Comparison of ENCODE assay signal across 11 cellular contexts in the genomic region with DNA sequence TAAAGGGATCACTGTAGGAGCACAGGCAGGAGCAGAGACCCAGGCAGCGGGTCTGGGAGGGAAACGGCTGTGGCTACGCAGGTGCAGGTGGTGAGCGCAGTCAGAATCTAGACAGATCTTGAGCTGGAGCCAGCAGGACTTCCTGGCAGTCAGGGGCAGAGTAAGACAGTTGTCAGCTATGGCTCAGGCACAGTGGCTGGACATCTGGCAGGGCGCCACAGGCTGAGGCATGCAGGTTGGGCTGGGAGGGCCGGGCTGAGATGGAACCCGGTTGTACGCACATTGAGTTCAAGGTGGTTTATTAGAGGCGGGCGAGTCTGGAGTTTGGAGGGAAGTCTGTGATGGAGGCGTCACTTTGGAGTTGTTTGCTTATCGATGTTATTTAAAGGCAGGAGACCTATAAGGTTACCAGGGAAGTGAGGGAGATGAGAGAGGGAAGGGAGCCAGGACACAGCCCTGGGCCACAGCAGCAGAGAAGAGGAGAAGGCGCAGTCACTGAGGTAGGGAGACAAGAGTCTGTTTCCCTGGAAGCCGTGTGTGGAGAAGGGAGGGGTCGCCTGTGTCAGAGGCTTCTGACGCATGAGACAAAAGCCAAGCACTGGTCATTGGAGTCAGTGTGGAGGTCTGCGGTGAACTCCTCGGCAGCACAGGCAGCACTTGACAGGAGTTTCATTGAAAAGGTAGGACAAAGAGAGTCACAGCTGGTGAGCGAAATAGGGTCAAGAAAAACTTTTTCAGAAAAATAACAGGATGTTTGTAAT.
DNase-seq lines count a peak whose midpoint lies in the region; ATAC-seq, FAIRE-seq and TF ChIP-seq lines count a peak whose summit lies in the region.
"Had no signal": no experiment of that assay in that cellular context is flagged by ENCODE, and none has a peak within 500 bp of the region (broad histone marks: within the 10 kb centered on the region; RNA-seq: fewer than 3 reads in every experiment).

No MANE protein-coding gene starts in this region.

- FAIRE-seq in HepG2 (lab: Jason Lieb, UNC) = no peak

- no peak for TF ChIP-seq RAD21 in HepG2 (CRISPR knock-in tag; IDR thresholded peaks at IDR 0.05)

- TF ChIP-seq POLR2A in HepG2 (IDR thresholded peaks at IDR 0.05; ENCODE audit: insufficient read depth in 1 of 2, low read depth in 2 of 2, low read length in 2 of 2) = no peak

- H3K4me2 ChIP-seq in HepG2 (ENCODE audit: low read depth, low read length) = no peak overlapping the region

- H3K4me3 ChIP-seq in HepG2 (replicated peaks in 1 of 3; ENCODE audit: insufficient read depth in 1 of 3, low read depth in 2 of 3, low read length in 3 of 3) = no peak overlapping the region

- no peaks in the 10 kb centered on the region for H3K36me3 Mint-ChIP-seq in WTC11

- H3K9me3 Mint-ChIP-seq in WTC11 = no peaks in the 10 kb centered on the region

- no peak for TF ChIP-seq EP300 in HepG2 (IDR thresholded peaks at IDR 0.05; ENCODE audit: low read depth in 2 of 2, low read length in 2 of 2)
- no peak for TF ChIP-seq EP300 in HepG2 (CRISPR knock-in tag; IDR thresholded peaks at IDR 0.05; ENCODE audit: borderline replicate concordance)

- H3K9ac ChIP-seq in HepG2 (ENCODE audit: insufficient read depth, low read depth, low read length) = no peak overlapping the region
- H3K9ac ChIP-seq: parathyroid adenoma had no signal

- POLR2A ChIA-PET in WTC11 (lab: Charles Lee) (no interaction called here), HepG2 (lab: Yijun Ruan, JAX) (no interaction called here)

- H3K4me1 Mint-ChIP-seq in WTC11 = peaks cover 3% of the 10 kb centered on the region; the same call in 1 of the 2 replicates

- WGBS in HepG2 (ENCODE audit: low lambda C conversion rate) = 84% methylated on average over 17 of the region's 19 CpGs

- no peaks in the 10 kb centered on the region for H4K20me1 ChIP-seq in HepG2 (ENCODE audit: insufficient read depth, low read length)

- H2AFZ ChIP-seq in HepG2 (ENCODE audit: low read length) = no peak overlapping the region
- H2AFZ ChIP-seq: parathyroid adenoma had no signal

- no peaks in the 10 kb centered on the region for H3K79me2 ChIP-seq in HepG2 (ENCODE audit: insufficient read depth, low read length)
- H3K79me2 ChIP-seq: parathyroid adenoma had no signal

- in situ Hi-C loops in HepG2 (cut with HindIII; ENCODE audit: extremely low pct_ligation_motif_present, low pct_unique_long_range_greater_than_20kb) = loop anchor here (10.0 kb wide), 1 partner anchor 156 kb away; no protein-coding TSS in a partner anchor

- H3K27me3 ChIP-seq in HepG2 (ENCODE audit: control insufficient read depth in 1 of 2, insufficient read depth in 2 of 2, low read length in 2 of 2) = no peaks in the 10 kb centered on the region

- no peaks in the 10 kb centered on the region for H3K9me3 ChIP-seq in HepG2 (ENCODE audit: low read length)

- peaks cover 6% of the 10 kb centered on the region; the same call in 1 of the 2 replicates for H3K4me1 ChIP-seq in HepG2 (ENCODE audit: insufficient read depth, low read length)
- H3K4me1 ChIP-seq: parathyroid adenoma had no signal

- no peak overlapping the region for H3K27ac ChIP-seq in HepG2 (ENCODE audit: extremely low read length, insufficient read depth, low read length)
- H3K27ac ChIP-seq: parathyroid adenoma had no signal

- H3K4me3 Mint-ChIP-seq in WTC11 = no peak overlapping the region

- no peaks in the 10 kb centered on the region for H3K36me3 ChIP-seq in HepG2 (replicated peaks in 1 of 2; ENCODE audit: control insufficient read depth in 1 of 2, insufficient read depth in 2 of 2, low read length in 2 of 2)

- TF ChIP-seq CTCF in WTC11 (IDR thresholded peaks at IDR 0.05) = no peak
- no peak for TF ChIP-seq CTCF in HepG2 (CRISPR knock-in tag; IDR thresholded peaks at IDR 0.05)

- CTCF ChIA-PET in WTC11 (lab: Charles Lee) = no interaction called here
- CTCF ChIA-PET in HepG2 (lab: Yijun Ruan, JAX; ENCODE audit: low intra/inter-chr PET ratio, low total read pairs) = no interaction called here

- DNase-seq in DMS153 (lab: John Stamatoyannopoulos, UW) = peak; percentile 64
- DNase-seq in NCI-H146 (lab: John Stamatoyannopoulos, UW) = peak; percentile 78
- no peak for DNase-seq in WTC11 (ENCODE audit: low spot score)
- DNase-seq in HepG2 (ENCODE audit: low spot score) = no peak
- no peak for DNase-seq in central memory CD4-positive, alpha-beta T cell
- DNase-seq in kidney glomerular epithelial cell (lab: John Stamatoyannopoulos, UW) = no peak
- no peak for DNase-seq in hypothalamus (lab: John Stamatoyannopoulos, UW)
- DNase-seq: GF-D8, NCI-H2227 treated with DMSO at 0.1 percent for 48 hours had no signal

- BruUV-seq in HepG2 (replicated peaks; lab: Mats Ljungman, UMichigan) = no TSS peak

- H3K27ac Mint-ChIP-seq in WTC11 = no peak overlapping the region

- intact Hi-C loops in HepG2 (cut with micrococcal nuclease; ENCODE audit: unreplicated experiment) = no loop called here

- H3K27me3 Mint-ChIP-seq in WTC11 (ENCODE audit: low read depth) = no peaks in the 10 kb centered on the region

- ATAC-seq in WTC11 (peak; percentile 31; the same call in 1 of the 2 replicates), HepG2 (peak; percentile 14; the same call in 1 of the 3 replicates), HG03460 (IDR thresholded peaks at IDR 0.05; ENCODE audit: unreplicated experiment) (no peak)

TF ChIP-seq in WTC11, 78 proteins besides CTCF, POLR2A, EP300 and RAD21 (continues in another document):
- TF ChIP-seq, protein P1, sequence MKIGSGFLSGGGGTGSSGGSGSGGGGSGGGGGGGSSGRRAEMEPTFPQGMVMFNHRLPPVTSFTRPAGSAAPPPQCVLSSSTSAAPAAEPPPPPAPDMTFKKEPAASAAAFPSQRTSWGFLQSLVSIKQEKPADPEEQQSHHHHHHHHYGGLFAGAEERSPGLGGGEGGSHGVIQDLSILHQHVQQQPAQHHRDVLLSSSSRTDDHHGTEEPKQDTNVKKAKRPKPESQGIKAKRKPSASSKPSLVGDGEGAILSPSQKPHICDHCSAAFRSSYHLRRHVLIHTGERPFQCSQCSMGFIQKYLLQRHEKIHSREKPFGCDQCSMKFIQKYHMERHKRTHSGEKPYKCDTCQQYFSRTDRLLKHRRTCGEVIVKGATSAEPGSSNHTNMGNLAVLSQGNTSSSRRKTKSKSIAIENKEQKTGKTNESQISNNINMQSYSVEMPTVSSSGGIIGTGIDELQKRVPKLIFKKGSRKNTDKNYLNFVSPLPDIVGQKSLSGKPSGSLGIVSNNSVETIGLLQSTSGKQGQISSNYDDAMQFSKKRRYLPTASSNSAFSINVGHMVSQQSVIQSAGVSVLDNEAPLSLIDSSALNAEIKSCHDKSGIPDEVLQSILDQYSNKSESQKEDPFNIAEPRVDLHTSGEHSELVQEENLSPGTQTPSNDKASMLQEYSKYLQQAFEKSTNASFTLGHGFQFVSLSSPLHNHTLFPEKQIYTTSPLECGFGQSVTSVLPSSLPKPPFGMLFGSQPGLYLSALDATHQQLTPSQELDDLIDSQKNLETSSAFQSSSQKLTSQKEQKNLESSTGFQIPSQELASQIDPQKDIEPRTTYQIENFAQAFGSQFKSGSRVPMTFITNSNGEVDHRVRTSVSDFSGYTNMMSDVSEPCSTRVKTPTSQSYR (CRISPR knock-in tag; IDR thresholded peaks at IDR 0.05) = no peak
- TF ChIP-seq EMX1 (CRISPR knock-in tag; IDR thresholded peaks at IDR 0.05) = no peak
- TF ChIP-seq NR2C2 (CRISPR knock-in tag; IDR thresholded peaks at IDR 0.05) = no peak
- no peak for TF ChIP-seq OVOL2 (CRISPR knock-in tag; IDR thresholded peaks at IDR 0.05; ENCODE audit: borderline replicate concordance)
- TF ChIP-seq, protein P2, sequence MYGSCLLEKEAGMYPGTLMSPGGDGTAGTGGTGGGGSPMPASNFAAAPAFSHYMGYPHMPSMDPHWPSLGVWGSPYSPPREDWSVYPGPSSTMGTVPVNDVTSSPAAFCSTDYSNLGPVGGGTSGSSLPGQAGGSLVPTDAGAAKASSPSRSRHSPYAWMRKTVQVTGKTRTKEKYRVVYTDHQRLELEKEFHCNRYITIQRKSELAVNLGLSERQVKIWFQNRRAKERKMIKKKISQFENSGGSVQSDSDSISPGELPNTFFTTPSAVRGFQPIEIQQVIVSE (CRISPR knock-in tag; IDR thresholded peaks at IDR 0.05; ENCODE audit: borderline replicate concordance) = no peak

TF ChIP-seq in HepG2, 621 proteins besides CTCF, POLR2A, EP300 and RAD21:
- TF ChIP-seq AGO2 (optimal IDR thresholded peaks at IDR 0.05; ENCODE audit: low read depth, low read length) (peak; percentile 24), SRY (CRISPR knock-in tag; IDR thresholded peaks at IDR 0.05) (no peak)

Comparison
In these comparisons a context has a peak if more than half of its experiments do, and no peak if none do; other contexts are left out.
1. DNase-seq: peak in DMS153 (single experiment) and NCI-H146 (single experiment); none in WTC11 (single experiment), HepG2 (single experiment), central memory CD4-positive, alpha-beta T cell (single experiment), kidney glomerular epithelial cell (single experiment) and hypothalamus (0 of 51).